Comparison of ENCODE assay signal across 8 cellular contexts in the genomic region with DNA sequence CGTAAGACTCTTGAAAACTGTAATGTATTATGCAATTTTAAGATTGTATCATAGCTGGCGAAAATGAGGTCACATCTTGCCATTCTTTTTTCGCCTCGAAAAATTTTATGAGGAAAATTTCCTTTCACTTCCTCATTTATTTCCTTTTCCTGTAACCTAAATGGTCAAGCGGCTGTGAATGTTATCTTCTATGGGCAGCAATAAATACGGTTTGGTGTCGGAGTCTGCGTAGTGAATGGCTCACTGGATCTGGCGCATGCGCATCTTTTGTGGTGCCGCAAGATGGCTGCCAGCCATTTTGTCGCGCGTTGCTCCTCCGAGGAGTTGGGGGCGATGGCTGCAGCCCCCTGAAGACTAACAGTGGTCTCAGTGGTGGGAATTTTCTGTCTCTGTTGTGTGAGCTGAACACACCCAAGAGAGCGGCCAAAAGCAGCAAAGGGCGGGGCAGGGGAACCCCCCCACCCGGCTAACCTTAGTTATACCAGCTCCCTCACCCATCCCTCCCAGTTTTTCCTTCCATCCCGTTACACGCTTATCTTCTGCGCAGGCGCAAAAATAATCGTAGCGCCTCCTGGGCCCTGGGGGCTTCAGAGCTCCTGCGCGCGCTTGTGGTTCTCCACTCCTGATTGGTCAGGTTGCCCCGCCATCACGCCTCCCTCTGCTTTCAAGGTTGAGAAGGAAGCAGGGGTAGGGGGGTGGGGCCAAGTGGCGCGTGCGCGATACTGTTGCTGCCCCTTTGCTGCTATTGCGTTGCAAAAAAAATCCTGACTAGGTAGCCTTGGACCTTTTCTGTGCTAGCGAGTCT. TPM values are rescaled to one million over a fixed set of nuclear protein-coding genes. Genes with fewer than 3 reads are reported as not detected.
DNase-seq lines count a peak whose midpoint lies in the region; ATAC-seq and TF ChIP-seq lines count a peak whose summit lies in the region.

RPRD2 (plus strand) TSS at position 722 of the 805 bp plus-strand sequence. CDS start 568 bp downstream, outside the sequence.

- peaks cover 28% of the 10 kb centered on the region for H3F3A ChIP-seq in SK-N-SH (replicated peaks; ENCODE audit: insufficient read depth)

- under 1% methylated on average over 28 of the region's 36 CpGs for WGBS in SK-N-SH (ENCODE audit: low lambda C conversion rate)

- H2AFZ ChIP-seq in SK-N-SH (ENCODE audit: low read depth), result peak within 1 kb of the TSS; percentile 96

- peak within 1 kb of the TSS; percentile 83 for H3K4me2 ChIP-seq in SK-N-SH

- H4K20me1 ChIP-seq in SK-N-SH (ENCODE audit: insufficient read depth), result no peaks in the 10 kb centered on the region; the same call in 1 of the 2 replicates

- H3K27ac ChIP-seq in SK-N-SH (ENCODE audit: low read depth in 2 of 2, low read length in 1 of 2), result peak within 1 kb of the TSS; percentile 93 to 99

- H3K9me3 ChIP-seq in SK-N-SH, result no peaks in the 10 kb centered on the region

- H3K4me3 ChIP-seq in GM06990 (replicated peaks; ENCODE audit: low read depth, low read length) (peak within 1 kb of the TSS; percentile 69), SK-N-SH (ENCODE audit: low read depth in 2 of 2, low read length in 1 of 2) (peak within 1 kb of the TSS; percentile 72 to 76)

- H3K4me1 ChIP-seq in SK-N-SH (ENCODE audit: control insufficient read depth in 1 of 2, insufficient read depth in 2 of 2, low read depth in 1 of 2, low read length in 1 of 2), result peaks cover 6 to 10% of the 10 kb centered on the region in 2 experiments; a peak in 3 of 4 replicates

- no peak for TF ChIP-seq EP300 in SK-N-SH (IDR thresholded peaks at IDR 0.05; ENCODE audit: borderline replicate concordance in 1 of 2, low read depth in 1 of 2, low read length in 1 of 2)

- TF ChIP-seq CTCF in GM06990 (IDR thresholded peaks at IDR 0.05; ENCODE audit: insufficient read depth, low read length, poor library complexity, severe bottlenecking) (no peak), SK-N-SH (IDR thresholded peaks at IDR 0.05) (no peak)

- CTCF ChIA-PET in SK-N-SH (lab: Yijun Ruan, JAX), result interaction anchor here (0.7 to 1.2 kb wide), 6 partner anchors 11 to 151 kb away, joined by 3 to 5 read pairs (median 3); partner anchors contain the start of gene FALEC

- peak within 1 kb of the TSS; percentile 87 for H3K9ac ChIP-seq in SK-N-SH

- POLR2A ChIA-PET in SK-N-SH (lab: Yijun Ruan, JAX), result interaction anchor here (0.5 to 1.1 kb wide), 7 partner anchors 8 to 577 kb away, joined by 3 read pairs; no protein-coding TSS in a partner anchor

- H3K9me2 ChIP-seq in SK-N-SH, result no peaks in the 10 kb centered on the region

- DNase-seq in GM06990 (ENCODE audit: extremely low read depth, insufficient read length), result peak; percentile 95
- DNase-seq in NCI-H1048 (lab: John Stamatoyannopoulos, UW), result peak; percentile 100
- DNase-seq in SK-N-SH, result peak; percentile 94
- peak; percentile 99 for DNase-seq in activated naive CD4-positive, alpha-beta T cell treated with anti-CD3 and anti-CD28 coated beads, Interleukin-2, amount 50 U/mL, for 16 hours
- DNase-seq in germinal center (ENCODE audit: low spot score), result peak; percentile 99
- peak; percentile 98 for DNase-seq in non-pigmented ciliary epithelial cell (ENCODE audit: low read depth)
- DNase-seq in superior temporal gyrus (ENCODE audit: extremely low spot score), result peak; percentile 100

- no peaks in the 10 kb centered on the region for H3K36me3 ChIP-seq in GM06990 (ENCODE audit: control insufficient read depth, insufficient read depth, low read length)
- H3K36me3 ChIP-seq in SK-N-SH (replicated peaks in 1 of 2; ENCODE audit: control insufficient read depth in 1 of 2, insufficient read depth in 2 of 2, low read length in 1 of 2), result no peaks in the 10 kb centered on the region

- peaks cover 40% of the 10 kb centered on the region for H3K79me2 ChIP-seq in SK-N-SH (ENCODE audit: insufficient read depth)

- peak; percentile 76 for ATAC-seq in HG02571 (IDR thresholded peaks at IDR 0.05; ENCODE audit: unreplicated experiment)

- TF ChIP-seq RAD21 in SK-N-SH (IDR thresholded peaks at IDR 0.05; ENCODE audit: low read length), result no peak

- H3K27me3 ChIP-seq in GM06990 (replicated peaks; ENCODE audit: control insufficient read depth, insufficient read depth, low read length) (no peaks in the 10 kb centered on the region), SK-N-SH (ENCODE audit: insufficient read depth) (no peaks in the 10 kb centered on the region)

TF ChIP-seq in SK-N-SH, 30 proteins besides CTCF, POLR2A, EP300 and RAD21 (continues in another document):
- TF ChIP-seq MEF2A (IDR thresholded peaks at IDR 0.05; ENCODE audit: borderline replicate concordance, low read depth) (no peak), GABPA (IDR thresholded peaks at IDR 0.05; ENCODE audit: low read depth) (peak; percentile 47; the same call in 1 of the 2 replicates), RXRA (IDR thresholded peaks at IDR 0.05; ENCODE audit: borderline replicate concordance, low read depth) (no peak), TAF1 (IDR thresholded peaks at IDR 0.05; ENCODE audit: borderline replicate concordance, low read depth, low read length) (peak; percentile 98), CHD2 (IDR thresholded peaks at IDR 0.05; ENCODE audit: low read length, partially characterized antibody) (no peak), EZH2phosphoT487 (IDR thresholded peaks at IDR 0.05; ENCODE audit: borderline replicate concordance, low read depth) (no peak), YY1 (IDR thresholded peaks at IDR 0.05; ENCODE audit: low read depth) (peak; percentile 98), TCF12 (IDR thresholded peaks at IDR 0.05) (0 out of 2 replicates have a peak, but pooled peaks have one; percentile 31), RCOR1 (IDR thresholded peaks at IDR 0.05; ENCODE audit: low read length) (no peak), FOXM1 (IDR thresholded peaks at IDR 0.05; ENCODE audit: low read depth) (no peak), POLR2AphosphoS5 (IDR thresholded peaks at IDR 0.05; ENCODE audit: low read depth, low read length) (peak; percentile 95), SMC3 (IDR thresholded peaks at IDR 0.05; ENCODE audit: low read depth, low read length) (no peak), MXI1 (IDR thresholded peaks at IDR 0.05; ENCODE audit: low read depth, low read length) (peak; percentile 9; the same call in 1 of the 2 replicates), ELF1 (IDR thresholded peaks at IDR 0.05) (peak; percentile 36; the same call in 1 of the 2 replicates), GATA2 (CRISPR knock-in tag; IDR thresholded peaks at IDR 0.05) (peak; percentile 50), NRF1 (IDR thresholded peaks at IDR 0.05; ENCODE audit: low read depth, low read length) (peak; percentile 97)
- TF ChIP-seq, protein P1, sequence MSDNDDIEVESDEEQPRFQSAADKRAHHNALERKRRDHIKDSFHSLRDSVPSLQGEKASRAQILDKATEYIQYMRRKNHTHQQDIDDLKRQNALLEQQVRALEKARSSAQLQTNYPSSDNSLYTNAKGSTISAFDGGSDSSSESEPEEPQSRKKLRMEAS (IDR thresholded peaks at IDR 0.05; ENCODE audit: low read depth), result peak; percentile 75
- TF ChIP-seq, protein P2, sequence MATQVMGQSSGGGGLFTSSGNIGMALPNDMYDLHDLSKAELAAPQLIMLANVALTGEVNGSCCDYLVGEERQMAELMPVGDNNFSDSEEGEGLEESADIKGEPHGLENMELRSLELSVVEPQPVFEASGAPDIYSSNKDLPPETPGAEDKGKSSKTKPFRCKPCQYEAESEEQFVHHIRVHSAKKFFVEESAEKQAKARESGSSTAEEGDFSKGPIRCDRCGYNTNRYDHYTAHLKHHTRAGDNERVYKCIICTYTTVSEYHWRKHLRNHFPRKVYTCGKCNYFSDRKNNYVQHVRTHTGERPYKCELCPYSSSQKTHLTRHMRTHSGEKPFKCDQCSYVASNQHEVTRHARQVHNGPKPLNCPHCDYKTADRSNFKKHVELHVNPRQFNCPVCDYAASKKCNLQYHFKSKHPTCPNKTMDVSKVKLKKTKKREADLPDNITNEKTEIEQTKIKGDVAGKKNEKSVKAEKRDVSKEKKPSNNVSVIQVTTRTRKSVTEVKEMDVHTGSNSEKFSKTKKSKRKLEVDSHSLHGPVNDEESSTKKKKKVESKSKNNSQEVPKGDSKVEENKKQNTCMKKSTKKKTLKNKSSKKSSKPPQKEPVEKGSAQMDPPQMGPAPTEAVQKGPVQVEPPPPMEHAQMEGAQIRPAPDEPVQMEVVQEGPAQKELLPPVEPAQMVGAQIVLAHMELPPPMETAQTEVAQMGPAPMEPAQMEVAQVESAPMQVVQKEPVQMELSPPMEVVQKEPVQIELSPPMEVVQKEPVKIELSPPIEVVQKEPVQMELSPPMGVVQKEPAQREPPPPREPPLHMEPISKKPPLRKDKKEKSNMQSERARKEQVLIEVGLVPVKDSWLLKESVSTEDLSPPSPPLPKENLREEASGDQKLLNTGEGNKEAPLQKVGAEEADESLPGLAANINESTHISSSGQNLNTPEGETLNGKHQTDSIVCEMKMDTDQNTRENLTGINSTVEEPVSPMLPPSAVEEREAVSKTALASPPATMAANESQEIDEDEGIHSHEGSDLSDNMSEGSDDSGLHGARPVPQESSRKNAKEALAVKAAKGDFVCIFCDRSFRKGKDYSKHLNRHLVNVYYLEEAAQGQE (IDR thresholded peaks at IDR 0.05; ENCODE audit: low read depth, low read length), result peak; percentile 67; the same call in 1 of the 2 replicates
- TF ChIP-seq, protein P3, sequence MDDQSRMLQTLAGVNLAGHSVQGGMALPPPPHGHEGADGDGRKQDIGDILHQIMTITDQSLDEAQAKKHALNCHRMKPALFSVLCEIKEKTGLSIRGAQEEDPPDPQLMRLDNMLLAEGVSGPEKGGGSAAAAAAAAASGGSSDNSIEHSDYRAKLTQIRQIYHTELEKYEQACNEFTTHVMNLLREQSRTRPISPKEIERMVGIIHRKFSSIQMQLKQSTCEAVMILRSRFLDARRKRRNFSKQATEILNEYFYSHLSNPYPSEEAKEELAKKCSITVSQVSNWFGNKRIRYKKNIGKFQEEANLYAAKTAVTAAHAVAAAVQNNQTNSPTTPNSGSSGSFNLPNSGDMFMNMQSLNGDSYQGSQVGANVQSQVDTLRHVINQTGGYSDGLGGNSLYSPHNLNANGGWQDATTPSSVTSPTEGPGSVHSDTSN (IDR thresholded peaks at IDR 0.05), result peak; percentile 48; the same call in 1 of the 2 replicates
- TF ChIP-seq, protein P4, sequence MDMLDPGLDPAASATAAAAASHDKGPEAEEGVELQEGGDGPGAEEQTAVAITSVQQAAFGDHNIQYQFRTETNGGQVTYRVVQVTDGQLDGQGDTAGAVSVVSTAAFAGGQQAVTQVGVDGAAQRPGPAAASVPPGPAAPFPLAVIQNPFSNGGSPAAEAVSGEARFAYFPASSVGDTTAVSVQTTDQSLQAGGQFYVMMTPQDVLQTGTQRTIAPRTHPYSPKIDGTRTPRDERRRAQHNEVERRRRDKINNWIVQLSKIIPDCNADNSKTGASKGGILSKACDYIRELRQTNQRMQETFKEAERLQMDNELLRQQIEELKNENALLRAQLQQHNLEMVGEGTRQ (IDR thresholded peaks at IDR 0.05; ENCODE audit: borderline replicate concordance, low read depth, low read length), result no peak

RNA-seq across cellular contexts. Expression of gene RPRD2, which starts in this region (rescaled TPM):
- 9.2 and 10.3 TPM in 2 replicates for polyA plus RNA-seq in SK-N-SH (2012; rRNA removed)
- polyA plus RNA-seq in SK-N-SH (2012; cell fraction: cytosol; rRNA removed), result 6.6 and 8.1 TPM in 2 replicates
- polyA plus RNA-seq in SK-N-SH (2012; cell fraction: nucleus; rRNA removed), result 6.9 and 10.4 TPM in 2 replicates

Comparison
In these comparisons a context has a peak if more than half of its experiments do, and no peak if none do; other contexts are left out.
1. Peak in every context shown above with its lines: DNase-seq, ATAC-seq, H3K4me3 ChIP-seq and H3K27ac ChIP-seq.